In the genomic region with DNA sequence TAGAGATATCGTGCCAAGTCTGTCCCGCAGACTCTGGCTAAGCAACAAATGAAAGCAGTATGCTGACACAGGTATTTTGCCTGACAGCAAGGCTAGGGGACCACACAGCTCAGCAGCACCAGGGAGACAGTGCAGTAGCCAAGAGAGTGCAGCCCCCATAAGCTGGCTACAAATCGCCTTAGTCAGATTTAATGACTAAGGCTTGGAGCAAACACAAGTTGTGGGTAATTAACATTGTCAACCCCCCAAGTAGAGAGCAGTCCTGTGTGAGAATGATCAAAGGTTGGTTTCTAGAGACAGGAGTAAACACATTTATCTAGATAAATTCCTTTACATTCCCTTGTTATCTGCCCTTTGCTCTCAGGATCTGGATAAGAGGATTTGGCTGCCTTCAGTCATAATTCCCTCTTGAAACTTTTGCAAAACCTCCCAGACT, we compare ENCODE assay signal across 26 cellular contexts.
DNase-seq lines count a peak whose midpoint lies in the region; ATAC-seq, FAIRE-seq and TF ChIP-seq lines count a peak whose summit lies in the region.
"Had no signal": no experiment of that assay in that cellular context is flagged by ENCODE, and none has a peak within 500 bp of the region (broad histone marks: within the 10 kb centered on the region; RNA-seq: fewer than 3 reads in every experiment).

No MANE protein-coding gene starts in this region.

- H3K36me3 ChIP-seq in hepatocyte (replicated peaks; ENCODE audit: insufficient read depth, low read depth) (no peaks in the 10 kb centered on the region), small intestine (ENCODE audit: control insufficient read depth in 2 of 2, insufficient read depth in 2 of 2, low read length in 2 of 2) (no peaks in the 10 kb centered on the region)
- H3K36me3 ChIP-seq: gastrocnemius medialis had no signal

- no peaks in the 10 kb centered on the region for H3K9me2 ChIP-seq in hepatocyte (replicated peaks; ENCODE audit: insufficient read depth)

- no peak for TF ChIP-seq CTCF in hepatocyte (IDR thresholded peaks at IDR 0.05; ENCODE audit: poor library complexity)

- no peak for ATAC-seq in GM18498 (IDR thresholded peaks at IDR 0.05; ENCODE audit: unreplicated experiment)
- ATAC-seq: gastrocnemius medialis, GM12878, left colon had no signal

- H3K27ac ChIP-seq in hepatocyte (no peak overlapping the region), small intestine (ENCODE audit: low read depth in 1 of 2, low read length in 1 of 2) (no peak overlapping the region)
- H3K27ac ChIP-seq: dorsolateral prefrontal cortex, gastrocnemius medialis, KMS-11, RWPE1 had no signal

- WGBS in hepatocyte (ENCODE audit: low lambda C conversion rate, missing lambda C conversion rate), result 8% methylated on average over 3 of the region's 3 CpGs
- 26 to 38% (median 36%) methylated on average over 3 of the region's 3 CpGs for WGBS in small intestine, 3 donors

- DNase-seq in SHP77 (lab: John Stamatoyannopoulos, UW), result peak; percentile 21 to 27
- DNase-seq in SHP77 treated with DMSO at 0.1 percent for 48 hours (lab: John Stamatoyannopoulos, UW), result no peak
- peak; percentile 3 for DNase-seq in RPMI8226
- DNase-seq in hepatocyte (ENCODE audit: low spot score), result peak; percentile 73
- DNase-seq in small intestine, result peak; percentile 0
- DNase-seq in activated T-cell treated with anti-CD3 and anti-CD28 coated beads for 4 hours, result no peak
- no peak for DNase-seq in NCI-H187 treated with DMSO at 0.1 percent for 48 hours (lab: John Stamatoyannopoulos, UW)
- DNase-seq: ACHN; activated CD4-positive, alpha-beta T cell treated with anti-CD3 and anti-CD28 coated beads, Interleukin-2, amount 50 U/mL, for 1 hour; activated CD8-positive, alpha-beta memory T cell treated with anti-CD3 and anti-CD28 coated beads, Interleukin-2, amount 50 U/mL, for 4 hours; activated gamma-delta T cell treated with Interleukin-2 at 50 U/mL for 16 hours; amygdala; C1 segment of cervical spinal cord; central memory CD4-positive, alpha-beta T cell; dorsolateral prefrontal cortex; gastrocnemius medialis; HCEC 1CT; left colon; NCI-H1092; NCI-H526; stimulated activated CD4-positive, alpha-beta T cell treated with anti-CD3 and anti-CD28 coated beads, Interleukin-12 subunit alpha, Interleukin-12 subunit beta, amount 100 ng/mL, for 4 hours; stimulated activated CD8-positive, alpha-beta memory T cell treated with anti-CD3 and anti-CD28 coated beads, Interleukin-4, amount 100 ng/mL, for 48 hours had no signal

- H2AFZ ChIP-seq in hepatocyte, result no peak overlapping the region

- no peaks in the 10 kb centered on the region for H3K27me3 ChIP-seq in hepatocyte
- no peaks in the 10 kb centered on the region for H3K27me3 ChIP-seq in small intestine (ENCODE audit: control insufficient read depth in 2 of 2, insufficient read depth in 2 of 2, low read length in 2 of 2)
- H3K27me3 ChIP-seq: gastrocnemius medialis had no signal

- H3K9me3 ChIP-seq in hepatocyte (ENCODE audit: low read depth) (no peaks in the 10 kb centered on the region), small intestine (ENCODE audit: control insufficient read depth, low read depth) (no peaks in the 10 kb centered on the region)
- H3K9me3 ChIP-seq: gastrocnemius medialis had no signal

- H3K4me2 ChIP-seq in hepatocyte, result peak overlapping the region; percentile 41
- H3K4me2 ChIP-seq: KMS-11 had no signal

- FAIRE-seq in small intestine (lab: Jason Lieb, UNC), result no peak
- FAIRE-seq: GM12878 had no signal

- H3K79me2 ChIP-seq in hepatocyte, result no peaks in the 10 kb centered on the region

- H3K4me3 ChIP-seq in hepatocyte (no peak overlapping the region), small intestine (ENCODE audit: low read depth in 1 of 2, low read length in 2 of 2) (no peak overlapping the region)
- H3K4me3 ChIP-seq: dorsolateral prefrontal cortex, gastrocnemius medialis, GM12878 had no signal

- peaks cover 17% of the 10 kb centered on the region for H3K4me1 ChIP-seq in hepatocyte (ENCODE audit: insufficient read depth)
- H3K4me1 ChIP-seq in small intestine (ENCODE audit: control insufficient read depth in 2 of 2, insufficient read depth in 1 of 2, low read depth in 1 of 2, low read length in 1 of 2), result no peaks in the 10 kb centered on the region
- H3K4me1 ChIP-seq: gastrocnemius medialis had no signal

- H4K20me1 ChIP-seq in hepatocyte (ENCODE audit: insufficient read depth, poor library complexity, severe bottlenecking), result no peaks in the 10 kb centered on the region

Comparison
In these comparisons a context has a peak if more than half of its experiments do, and no peak if none do; other contexts are left out.
1. DNase-seq: peak in SHP77 (2 of 2), RPMI8226 (single experiment), hepatocyte (single experiment) and small intestine (single experiment); none in SHP77 treated with DMSO at 0.1 percent for 48 hours (single experiment), activated T-cell treated with anti-CD3 and anti-CD28 coated beads for 4 hours (single experiment) and NCI-H187 treated with DMSO at 0.1 percent for 48 hours (single experiment).